ENCODE assay signal across 10 cellular contexts in genomic region chr17:19249681-19250080, GRCh38. TPM values are rescaled to one million over a fixed set of nuclear protein-coding genes. Genes with fewer than 3 reads are reported as not detected.
DNase-seq lines count a peak whose midpoint lies in the region; ATAC-seq and TF ChIP-seq lines count a peak whose summit lies in the region.
"Had no signal": no experiment of that assay in that cellular context is flagged by ENCODE, and none has a peak within 500 bp of the region (broad histone marks: within the 10 kb centered on the region; RNA-seq: fewer than 3 reads in every experiment).

No MANE protein-coding gene starts in this region.

- intact Hi-C loops in IMR-90 (cut with micrococcal nuclease) = no loop called here
- intact Hi-C loops in colonic mucosa (cut with DNase I) = no loop called here

- peaks cover 30% of the 10 kb centered on the region for H3K9me1 ChIP-seq in IMR-90 (ENCODE audit: insufficient read depth, low read length)

- H3K23ac ChIP-seq in IMR-90 (ENCODE audit: low read depth, low read length) = no peak overlapping the region

- H4K20me1 ChIP-seq in IMR-90 (ENCODE audit: insufficient read depth, low read length) (peaks cover 78% of the 10 kb centered on the region), smooth muscle cell (ENCODE audit: low read depth) (peaks cover 99% of the 10 kb centered on the region)

- ATAC-seq in IMR-90 (ENCODE audit: low read depth) (no peak), HG02938 (IDR thresholded peaks at IDR 0.05; ENCODE audit: unreplicated experiment) (no peak)

- H3K4me2 ChIP-seq in IMR-90 (ENCODE audit: low read depth, low read length) = no peak overlapping the region
- peak overlapping the region; percentile 73 for H3K4me2 ChIP-seq in smooth muscle cell

- H4K5ac ChIP-seq in IMR-90 (ENCODE audit: low read depth, low read length) = no peak overlapping the region

- H3K27me3 ChIP-seq in IMR-90 (ENCODE audit: control insufficient read depth, insufficient read depth, low read length) = no peaks in the 10 kb centered on the region
- no peaks in the 10 kb centered on the region for H3K27me3 ChIP-seq in colonic mucosa
- H3K27me3 ChIP-seq in smooth muscle cell (ENCODE audit: low read depth) = no peaks in the 10 kb centered on the region

- no peak overlapping the region for H2AK9ac ChIP-seq in IMR-90 (replicated peaks; ENCODE audit: low read depth, low read length, poor library complexity)

- H3F3A ChIP-seq in smooth muscle cell (ENCODE audit: low read depth) = peaks cover 17% of the 10 kb centered on the region

- POLR2A ChIA-PET in IMR-90 (lab: Charles Lee; ENCODE audit: unreplicated experiment) = interaction anchor here (0.5 kb wide), 1 partner anchor 9 kb away, joined by 6 read pairs; no protein-coding TSS in a partner anchor

- H3K27ac ChIP-seq in IMR-90 (ENCODE audit: insufficient read depth, low read length) (no peak overlapping the region), colonic mucosa (peak overlapping the region; percentile 50), smooth muscle cell (ENCODE audit: low read depth) (peak overlapping the region; percentile 90)

- H3K9me3 ChIP-seq in IMR-90 (ENCODE audit: control insufficient read depth, insufficient read depth, low read length) (no peaks in the 10 kb centered on the region), colonic mucosa (no peaks in the 10 kb centered on the region), smooth muscle cell (replicated peaks; ENCODE audit: low read depth) (no peaks in the 10 kb centered on the region)

- no peak overlapping the region for H3K4me3 ChIP-seq in IMR-90 (ENCODE audit: insufficient read depth, low read depth, low read length)
- no peak overlapping the region for H3K4me3 ChIP-seq in colonic mucosa
- H3K4me3 ChIP-seq in smooth muscle cell = no peak overlapping the region

- WGBS in IMR-90 (ENCODE audit: extremely low coverage in 2 of 2, insufficient read length in 1 of 2), 2 experiments = 70% methylated on average over 3 of the region's 7 CpGs; no CpG with 5 or more reads in 1 of the 2 experiments
- WGBS in smooth muscle cell (ENCODE audit: low lambda C conversion rate) = 81% methylated on average over 7 of the region's 7 CpGs

- BruUV-seq in IMR-90 (replicated peaks; lab: Mats Ljungman, UMichigan) = no TSS peak

- no peak overlapping the region for H2BK120ac ChIP-seq in IMR-90 (ENCODE audit: low read depth, low read length)

- TF ChIP-seq POLR2A in IMR-90 (IDR thresholded peaks at IDR 0.05; ENCODE audit: low read depth, low read length) = no peak

- peaks cover 84% of the 10 kb centered on the region for H3K79me2 ChIP-seq in smooth muscle cell (ENCODE audit: low read depth)

- no peak overlapping the region for H2BK15ac ChIP-seq in IMR-90 (ENCODE audit: low read depth, low read length)

- H2AFZ ChIP-seq in IMR-90 (replicated peaks; ENCODE audit: low read length, poor library complexity) (no peak overlapping the region), smooth muscle cell (ENCODE audit: low read depth) (no peak overlapping the region)

- dilution Hi-C loops in IMR-90 (cut with HindIII; ENCODE audit: low sequenced_read_pairs, unreplicated experiment) = no loop called here

- no peak overlapping the region for H2BK5ac ChIP-seq in IMR-90 (ENCODE audit: low read depth, low read length, poor library complexity, severe bottlenecking)

- H2AK5ac ChIP-seq in IMR-90 (ENCODE audit: low read depth, low read length) = peak overlapping the region; percentile 9; the same call in 1 of the 2 replicates

- H3K14ac ChIP-seq in IMR-90 (replicated peaks; ENCODE audit: low read depth, low read length) = no peak overlapping the region

- no peak overlapping the region for H3K18ac ChIP-seq in IMR-90 (ENCODE audit: low read depth, low read length)

- no peak overlapping the region; the same call in 1 of the 2 replicates for H3K4ac ChIP-seq in IMR-90 (ENCODE audit: low read depth, low read length)

- CTCF ChIA-PET in IMR-90 (lab: Yijun Ruan, JAX) = interaction anchor here (2.0 kb wide), 1 partner anchor 12 kb away, joined by 5 read pairs; no protein-coding TSS in a partner anchor

- no peak for DNase-seq in IMR-90
- DNase-seq in colonic mucosa = no peak
- peak; percentile 64 for DNase-seq in left kidney (ENCODE audit: low read depth, low spot score)
- DNase-seq in smooth muscle cell (lab: John Stamatoyannopoulos, UW; ENCODE audit: unreplicated experiment) = no peak
- DNase-seq in central memory CD4-positive, alpha-beta T cell = no peak
- DNase-seq in H4 (ENCODE audit: low spot score) = no peak
- no peak for DNase-seq in HPDE6-E6E7 (ENCODE audit: extremely low spot score)
- DNase-seq: activated T-cell treated with anti-CD3 and anti-CD28 coated beads, Interleukin-2, amount 50 U/mL, for 1 hour; NCI-H524 treated with DMSO at 0.1 percent for 48 hours had no signal

- H3K9ac ChIP-seq in IMR-90 (ENCODE audit: low read depth, low read length) (no peak overlapping the region), colonic mucosa (ENCODE audit: low read depth in 2 of 2, low read length in 2 of 2) (no peak overlapping the region), smooth muscle cell (ENCODE audit: low read depth) (peak overlapping the region; percentile 7)

- peaks cover 16% of the 10 kb centered on the region for H3K4me1 ChIP-seq in IMR-90 (ENCODE audit: control insufficient read depth, insufficient read depth, low read length)
- H3K4me1 ChIP-seq in colonic mucosa = no peaks in the 10 kb centered on the region
- peaks cover 13% of the 10 kb centered on the region for H3K4me1 ChIP-seq in smooth muscle cell (ENCODE audit: low read depth)

- in situ Hi-C loops in IMR-90 (cut with MboI; ENCODE audit: low sequenced_read_pairs) = no loop called here

- H2BK20ac ChIP-seq in IMR-90 (ENCODE audit: low read depth, low read length) = no peak overlapping the region

- no peak overlapping the region for H3K56ac ChIP-seq in IMR-90 (ENCODE audit: extremely low read depth, insufficient read depth, low read length)

- H4K8ac ChIP-seq in IMR-90 (ENCODE audit: low read depth in 2 of 2, low read length in 2 of 2) = no peak overlapping the region

- no peak overlapping the region for H4K91ac ChIP-seq in IMR-90 (ENCODE audit: insufficient read depth, low read depth, low read length)

- H3K36me3 ChIP-seq in IMR-90 (ENCODE audit: control insufficient read depth, insufficient read depth, low read length) = no peaks in the 10 kb centered on the region
- no peaks in the 10 kb centered on the region for H3K36me3 ChIP-seq in colonic mucosa
- H3K36me3 ChIP-seq in smooth muscle cell (ENCODE audit: low read depth) = no peaks in the 10 kb centered on the region

- peaks cover 33 to 79% of the 10 kb centered on the region in 2 experiments for H3K79me1 ChIP-seq in IMR-90 (ENCODE audit: low read depth in 1 of 2, low read length in 2 of 2)

- no peak for TF ChIP-seq RAD21 in IMR-90 (IDR thresholded peaks at IDR 0.05; ENCODE audit: low read length)

- no peak for TF ChIP-seq CTCF in IMR-90 (conservative IDR thresholded peaks at IDR 0.05; ENCODE audit: low read depth, low read length)
- TF ChIP-seq CTCF in colonic mucosa (IDR thresholded peaks at IDR 0.05) = no peak
- no peak for TF ChIP-seq CTCF in smooth muscle cell (IDR thresholded peaks at IDR 0.05; ENCODE audit: borderline replicate concordance, insufficient read depth, poor library complexity, severe bottlenecking)

TF ChIP-seq in IMR-90, 13 proteins besides CTCF, POLR2A, EP300 and RAD21:
- TF ChIP-seq MXI1 (IDR thresholded peaks at IDR 0.05; ENCODE audit: borderline replicate concordance, low read depth, low read length) = no peak
- TF ChIP-seq CEBPB (IDR thresholded peaks at IDR 0.05; ENCODE audit: low read depth, low read length) = no peak
- TF ChIP-seq ELK1 (IDR thresholded peaks at IDR 0.05; ENCODE audit: borderline replicate concordance, low read depth, low read length) = no peak
- no peak for TF ChIP-seq CHD1 (IDR thresholded peaks at IDR 0.05; ENCODE audit: low read depth, low read length)
- TF ChIP-seq SMC3 (IDR thresholded peaks at IDR 0.05; ENCODE audit: low read depth, low read length) = no peak
- TF ChIP-seq NFE2L2 (IDR thresholded peaks at IDR 0.05; ENCODE audit: low read depth, low read length) = no peak
- no peak for TF ChIP-seq USF2 (IDR thresholded peaks at IDR 0.05; ENCODE audit: low read depth, low read length)
- no peak for TF ChIP-seq BHLHE40 (IDR thresholded peaks at IDR 0.05; ENCODE audit: low read depth, low read length)
- TF ChIP-seq RFX5 (IDR thresholded peaks at IDR 0.05; ENCODE audit: low read depth, low read length) = no peak
- no peak for TF ChIP-seq RCOR1 (IDR thresholded peaks at IDR 0.05; ENCODE audit: insufficient replicate concordance, low read length)
- TF ChIP-seq MAZ (IDR thresholded peaks at IDR 0.05; ENCODE audit: borderline replicate concordance, low read depth, low read length) = no peak
- TF ChIP-seq MAFK (IDR thresholded peaks at IDR 0.05; ENCODE audit: low read depth, low read length) = no peak
- TF ChIP-seq FOS (IDR thresholded peaks at IDR 0.05; ENCODE audit: low read depth, low read length) = no peak

RNA-seq across cellular contexts. Expression of gene EPN2, which starts 12.5 kb away (rescaled TPM):
- total RNA-seq in IMR-90 (2012; rRNA removed) (14.9 and 19.4 TPM in 2 replicates), colonic mucosa (10 to 100 TPM; 34.7 to 36.3 TPM), smooth muscle cell (27.6 and 35.4 TPM in 2 replicates)
- polyA plus RNA-seq in IMR-90 (2012; rRNA removed) (25.3 and 28.0 TPM in 2 replicates), smooth muscle cell (46.7 and 61.2 TPM in 2 replicates)
- 23.7 and 47.8 TPM in 2 replicates for polyA plus RNA-seq in IMR-90 (2012; cell fraction: cytosol; rRNA removed)
- 84.7 and 99.7 TPM in 2 replicates for polyA plus RNA-seq in IMR-90 (2012; cell fraction: nucleus; rRNA removed; ENCODE audit: low replicate concordance)
- total RNA-seq in H4 (2014; rRNA removed; shearing (Covaris generic)) = 10.0 and 27.5 TPM in 2 replicates
